In genomic region chr22:41021655-41022454, GRCh38 we compare ENCODE assay signal across 8 cellular contexts.
DNase-seq lines count a peak whose midpoint lies in the region; TF ChIP-seq lines count a peak whose summit lies in the region.

No MANE protein-coding gene starts in this region.

- peak overlapping the region; percentile 95 for H3K4me3 Mint-ChIP-seq in activated naive CD4-positive, alpha-beta T cell treated with anti-CD3 and anti-CD28 coated beads for 36 hours

- POLR2A ChIA-PET in RWPE1 (lab: Yijun Ruan, JAX; ENCODE audit: low non-redundant PET) = interaction anchor here (0.6 to 1.0 kb wide), 3 partner anchors 20 to 70 kb away, joined by 3 read pairs; partner anchors contain the start of gene EP300

- no peaks in the 10 kb centered on the region for H4K20me1 ChIP-seq in osteoblast (ENCODE audit: insufficient read depth, low read length)

- H3K27me3 ChIP-seq in osteoblast (ENCODE audit: insufficient read depth, low read length) (peaks cover 14% of the 10 kb centered on the region), transverse colon (no peaks in the 10 kb centered on the region)

- no peaks in the 10 kb centered on the region for H3K36me3 Mint-ChIP-seq in activated naive CD4-positive, alpha-beta T cell treated with anti-CD3 and anti-CD28 coated beads for 36 hours (ENCODE audit: low read depth)

- peaks cover 16% of the 10 kb centered on the region for H3K4me1 Mint-ChIP-seq in activated naive CD4-positive, alpha-beta T cell treated with anti-CD3 and anti-CD28 coated beads for 36 hours (ENCODE audit: low read depth)

- CTCF ChIA-PET in RWPE1 (lab: Yijun Ruan, JAX) = no interaction called here
- CTCF ChIA-PET in activated naive CD4-positive, alpha-beta T cell treated with anti-CD3 and anti-CD28 coated beads for 36 hours (lab: Charles Lee) = interaction anchor here (1.6 to 2.5 kb wide), 2 partner anchors 11 to 216 kb away, joined by 3 to 8 read pairs; no protein-coding TSS in a partner anchor

- DNase-seq in Ammon's horn (ENCODE audit: low spot score) (peak; percentile 11), HT-29 (ENCODE audit: low spot score) (peak; percentile 45), RWPE1 (ENCODE audit: low spot score) (peak; percentile 56), globus pallidus (ENCODE audit: low spot score) (peak; percentile 7), osteoblast (ENCODE audit: insufficient read length, low spot score, missing footprints) (peak; percentile 82), transverse colon (peak; percentile 81)
- DNase-seq in activated naive CD4-positive, alpha-beta T cell treated with anti-CD3 and anti-CD28 coated beads for 36 hours = peak; percentile 50

- peak overlapping the region; percentile 76 for H2AFZ ChIP-seq in osteoblast (ENCODE audit: low read length)

- H3K79me2 ChIP-seq in osteoblast (ENCODE audit: insufficient read depth, low read length) = no peaks in the 10 kb centered on the region

- H3K4me2 ChIP-seq in osteoblast (ENCODE audit: insufficient read depth, low read length) = peak overlapping the region; percentile 84

- TF ChIP-seq CTCF in RWPE1 (conservative IDR thresholded peaks at IDR 0.05; ENCODE audit: low read depth) (no peak; the same call in 1 of the 2 replicates), osteoblast (IDR thresholded peaks at IDR 0.05; ENCODE audit: extremely low read depth, low read depth, low read length) (no peak), transverse colon (IDR thresholded peaks at IDR 0.05) (no peak)

- no peaks in the 10 kb centered on the region for H3K36me3 ChIP-seq in osteoblast (ENCODE audit: insufficient read depth, low read length)
- no peaks in the 10 kb centered on the region for H3K36me3 ChIP-seq in transverse colon

- H3K9me3 ChIP-seq in osteoblast (ENCODE audit: low read depth, low read length) = no peaks in the 10 kb centered on the region
- no peaks in the 10 kb centered on the region for H3K9me3 ChIP-seq in transverse colon

- intact Hi-C loops in activated naive CD4-positive, alpha-beta T cell treated with anti-CD3 and anti-CD28 coated beads for 36 hours (cut with micrococcal nuclease) = loop anchor here (1.0 to 5.0 kb wide), 4 partner anchors 69 to 340 kb away; partner anchors contain the start of gene RBX1
- intact Hi-C loops in transverse colon (cut with DNase I; ENCODE audit: low total_unique reads) = loop anchor here (2.0 to 5.0 kb wide), 3 partner anchors 27 to 595 kb away; partner anchors contain the start of gene RBX1

- no peaks in the 10 kb centered on the region for H3K9me3 Mint-ChIP-seq in activated naive CD4-positive, alpha-beta T cell treated with anti-CD3 and anti-CD28 coated beads for 36 hours

- in situ Hi-C loops in GM18951 (cut with MboI; ENCODE audit: low sequenced_read_pairs, unreplicated experiment) (no loop called here), transverse colon (cut with MboI; ENCODE audit: low pct_ligation_motif_present in 1 of 4, low pct_unique_long_range_greater_than_20kb in 1 of 4, low sequenced_read_pairs in 3 of 4) (no loop called here)

- H3K27ac Mint-ChIP-seq in activated naive CD4-positive, alpha-beta T cell treated with anti-CD3 and anti-CD28 coated beads for 36 hours = peak overlapping the region; percentile 87

- H3K4me1 ChIP-seq in osteoblast (ENCODE audit: insufficient read depth, low read length) = peaks cover 8% of the 10 kb centered on the region
- peaks cover 0 to 22% (median 10%) of the 10 kb centered on the region in 4 donors for H3K4me1 ChIP-seq in transverse colon

- H3K27ac ChIP-seq in RWPE1 (peak overlapping the region; percentile 97), osteoblast (ENCODE audit: low read depth, low read length) (no peak overlapping the region), transverse colon (peak overlapping the region; percentile 97 to 100 (median 99))

- H3K4me3 ChIP-seq in osteoblast (ENCODE audit: insufficient read depth, low read length) (peak overlapping the region; percentile 76), transverse colon (peak overlapping the region; percentile 46 to 85 (median 65))

- no peak for TF ChIP-seq EP300 in transverse colon (IDR thresholded peaks at IDR 0.05; ENCODE audit: low read depth)

- H3K27me3 Mint-ChIP-seq in activated naive CD4-positive, alpha-beta T cell treated with anti-CD3 and anti-CD28 coated beads for 36 hours (ENCODE audit: low read depth) = no peaks in the 10 kb centered on the region

- WGBS in transverse colon (ENCODE audit: low coverage in 1 of 2), 2 donors = 1% methylated on average over 50 of the region's 84 CpGs; no CpG with 5 or more reads in 1 of the 2 donors

- TF ChIP-seq POLR2A in GM18951 (IDR thresholded peaks at IDR 0.05; ENCODE audit: extremely low read depth, insufficient read depth, insufficient read length) (peak; percentile 36), transverse colon (IDR thresholded peaks at IDR 0.05) (peak; percentile 81)

Comparison
In these comparisons a context has a peak if more than half of its experiments do, and no peak if none do; other contexts are left out.
1. DNase-seq: peak in every context shown above with its lines; median percentile 82 in osteoblast; 81 in transverse colon; 56 in RWPE1; 50 in activated naive CD4-positive, alpha-beta T cell treated with anti-CD3 and anti-CD28 coated beads for 36 hours; 45 in HT-29; 11 in Ammon's horn; 7 in globus pallidus.